1 cellular context compared by ENCODE assay signal in the genomic region with DNA sequence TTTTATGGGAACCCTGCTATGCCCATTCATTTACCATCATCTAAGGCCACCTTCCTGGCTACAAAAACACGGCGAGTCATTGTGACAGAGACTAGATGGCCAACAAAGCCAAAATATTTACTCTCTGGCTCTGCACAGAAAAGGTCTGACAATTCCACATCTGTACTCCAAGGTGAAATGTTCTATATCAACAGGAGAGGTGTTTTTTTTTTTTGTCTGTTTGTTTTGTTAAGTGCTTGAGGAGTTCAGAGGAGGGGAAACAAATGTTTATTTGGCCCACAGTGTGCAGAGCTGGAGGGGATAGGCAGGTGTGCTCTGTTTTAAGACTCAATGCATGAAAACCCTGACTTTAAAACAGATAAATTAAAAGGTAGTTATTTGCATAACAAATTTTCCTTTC.
A peak's percentile ranks its signal among the peaks of the same experiment; 100 is the strongest.
TF ChIP-seq lines count a peak whose summit lies in the region.

No MANE protein-coding gene starts in this region.

TF ChIP-seq in HepG2, 621 proteins besides CTCF, POLR2A, EP300 and RAD21:
- TF ChIP-seq TEAD2 (CRISPR knock-in tag; IDR thresholded peaks at IDR 0.05), result no peak
- peak; percentile 71; the same call in 1 of the 2 replicates for TF ChIP-seq SOX5 (CRISPR knock-in tag; IDR thresholded peaks at IDR 0.05; ENCODE audit: borderline replicate concordance)
- TF ChIP-seq, protein P1, sequence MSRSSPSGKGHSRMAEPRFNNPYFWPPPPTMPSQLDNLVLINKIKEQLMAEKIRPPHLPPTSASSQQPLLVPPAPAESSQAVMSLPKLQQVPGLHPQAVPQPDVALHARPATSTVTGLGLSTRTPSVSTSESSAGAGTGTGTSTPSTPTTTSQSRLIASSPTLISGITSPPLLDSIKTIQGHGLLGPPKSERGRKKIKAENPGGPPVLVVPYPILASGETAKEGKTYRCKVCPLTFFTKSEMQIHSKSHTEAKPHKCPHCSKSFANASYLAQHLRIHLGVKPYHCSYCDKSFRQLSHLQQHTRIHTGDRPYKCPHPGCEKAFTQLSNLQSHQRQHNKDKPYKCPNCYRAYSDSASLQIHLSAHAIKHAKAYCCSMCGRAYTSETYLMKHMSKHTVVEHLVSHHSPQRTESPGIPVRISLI (CRISPR knock-in tag; IDR thresholded peaks at IDR 0.05; ENCODE audit: borderline replicate concordance), result peak; percentile 27; the same call in 1 of the 2 replicates
- TF ChIP-seq RARA (CRISPR knock-in tag; IDR thresholded peaks at IDR 0.05), result 0 out of 2 replicates have a peak, but pooled peaks have one; percentile 24
- TF ChIP-seq, protein P2, sequence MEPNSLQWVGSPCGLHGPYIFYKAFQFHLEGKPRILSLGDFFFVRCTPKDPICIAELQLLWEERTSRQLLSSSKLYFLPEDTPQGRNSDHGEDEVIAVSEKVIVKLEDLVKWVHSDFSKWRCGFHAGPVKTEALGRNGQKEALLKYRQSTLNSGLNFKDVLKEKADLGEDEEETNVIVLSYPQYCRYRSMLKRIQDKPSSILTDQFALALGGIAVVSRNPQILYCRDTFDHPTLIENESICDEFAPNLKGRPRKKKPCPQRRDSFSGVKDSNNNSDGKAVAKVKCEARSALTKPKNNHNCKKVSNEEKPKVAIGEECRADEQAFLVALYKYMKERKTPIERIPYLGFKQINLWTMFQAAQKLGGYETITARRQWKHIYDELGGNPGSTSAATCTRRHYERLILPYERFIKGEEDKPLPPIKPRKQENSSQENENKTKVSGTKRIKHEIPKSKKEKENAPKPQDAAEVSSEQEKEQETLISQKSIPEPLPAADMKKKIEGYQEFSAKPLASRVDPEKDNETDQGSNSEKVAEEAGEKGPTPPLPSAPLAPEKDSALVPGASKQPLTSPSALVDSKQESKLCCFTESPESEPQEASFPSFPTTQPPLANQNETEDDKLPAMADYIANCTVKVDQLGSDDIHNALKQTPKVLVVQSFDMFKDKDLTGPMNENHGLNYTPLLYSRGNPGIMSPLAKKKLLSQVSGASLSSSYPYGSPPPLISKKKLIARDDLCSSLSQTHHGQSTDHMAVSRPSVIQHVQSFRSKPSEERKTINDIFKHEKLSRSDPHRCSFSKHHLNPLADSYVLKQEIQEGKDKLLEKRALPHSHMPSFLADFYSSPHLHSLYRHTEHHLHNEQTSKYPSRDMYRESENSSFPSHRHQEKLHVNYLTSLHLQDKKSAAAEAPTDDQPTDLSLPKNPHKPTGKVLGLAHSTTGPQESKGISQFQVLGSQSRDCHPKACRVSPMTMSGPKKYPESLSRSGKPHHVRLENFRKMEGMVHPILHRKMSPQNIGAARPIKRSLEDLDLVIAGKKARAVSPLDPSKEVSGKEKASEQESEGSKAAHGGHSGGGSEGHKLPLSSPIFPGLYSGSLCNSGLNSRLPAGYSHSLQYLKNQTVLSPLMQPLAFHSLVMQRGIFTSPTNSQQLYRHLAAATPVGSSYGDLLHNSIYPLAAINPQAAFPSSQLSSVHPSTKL (CRISPR knock-in tag; IDR thresholded peaks at IDR 0.05), result peak; percentile 38
- TF ChIP-seq SOX13 (IDR thresholded peaks at IDR 0.05), result no peak
- peak in 1 of 2 experiments; percentile 69; a peak in 2 of 4 replicates for TF ChIP-seq SOX13 (CRISPR knock-in tag; conservative IDR thresholded peaks at IDR 0.05 in 1 of 2, IDR thresholded peaks at IDR 0.05 in 1 of 2)
- TF ChIP-seq FOXA3 (CRISPR knock-in tag; IDR thresholded peaks at IDR 0.05), result peak; percentile 25; the same call in 1 of the 2 replicates
- no peak for TF ChIP-seq SMARCE1 (IDR thresholded peaks at IDR 0.05; ENCODE audit: borderline replicate concordance)
- TF ChIP-seq FOXP1 (IDR thresholded peaks at IDR 0.05), result no peak
- TF ChIP-seq FOXP1 (CRISPR knock-in tag; IDR thresholded peaks at IDR 0.05), result peak; percentile 52; the same call in 1 of the 2 replicates
- no peak for TF ChIP-seq ZNF747 (CRISPR knock-in tag; IDR thresholded peaks at IDR 0.05; ENCODE audit: borderline replicate concordance)
- TF ChIP-seq, protein P3, sequence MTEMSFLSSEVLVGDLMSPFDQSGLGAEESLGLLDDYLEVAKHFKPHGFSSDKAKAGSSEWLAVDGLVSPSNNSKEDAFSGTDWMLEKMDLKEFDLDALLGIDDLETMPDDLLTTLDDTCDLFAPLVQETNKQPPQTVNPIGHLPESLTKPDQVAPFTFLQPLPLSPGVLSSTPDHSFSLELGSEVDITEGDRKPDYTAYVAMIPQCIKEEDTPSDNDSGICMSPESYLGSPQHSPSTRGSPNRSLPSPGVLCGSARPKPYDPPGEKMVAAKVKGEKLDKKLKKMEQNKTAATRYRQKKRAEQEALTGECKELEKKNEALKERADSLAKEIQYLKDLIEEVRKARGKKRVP (CRISPR knock-in tag; IDR thresholded peaks at IDR 0.05), result no peak
- TF ChIP-seq, protein P4, sequence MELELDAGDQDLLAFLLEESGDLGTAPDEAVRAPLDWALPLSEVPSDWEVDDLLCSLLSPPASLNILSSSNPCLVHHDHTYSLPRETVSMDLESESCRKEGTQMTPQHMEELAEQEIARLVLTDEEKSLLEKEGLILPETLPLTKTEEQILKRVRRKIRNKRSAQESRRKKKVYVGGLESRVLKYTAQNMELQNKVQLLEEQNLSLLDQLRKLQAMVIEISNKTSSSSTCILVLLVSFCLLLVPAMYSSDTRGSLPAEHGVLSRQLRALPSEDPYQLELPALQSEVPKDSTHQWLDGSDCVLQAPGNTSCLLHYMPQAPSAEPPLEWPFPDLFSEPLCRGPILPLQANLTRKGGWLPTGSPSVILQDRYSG (CRISPR knock-in tag; IDR thresholded peaks at IDR 0.05), result no peak
- no peak for TF ChIP-seq TSC22D2 (CRISPR knock-in tag; IDR thresholded peaks at IDR 0.05; ENCODE audit: borderline replicate concordance)
- TF ChIP-seq, protein P5, sequence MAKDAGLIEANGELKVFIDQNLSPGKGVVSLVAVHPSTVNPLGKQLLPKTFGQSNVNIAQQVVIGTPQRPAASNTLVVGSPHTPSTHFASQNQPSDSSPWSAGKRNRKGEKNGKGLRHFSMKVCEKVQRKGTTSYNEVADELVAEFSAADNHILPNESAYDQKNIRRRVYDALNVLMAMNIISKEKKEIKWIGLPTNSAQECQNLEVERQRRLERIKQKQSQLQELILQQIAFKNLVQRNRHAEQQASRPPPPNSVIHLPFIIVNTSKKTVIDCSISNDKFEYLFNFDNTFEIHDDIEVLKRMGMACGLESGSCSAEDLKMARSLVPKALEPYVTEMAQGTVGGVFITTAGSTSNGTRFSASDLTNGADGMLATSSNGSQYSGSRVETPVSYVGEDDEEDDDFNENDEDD (CRISPR knock-in tag; IDR thresholded peaks at IDR 0.05; ENCODE audit: borderline replicate concordance), result no peak
- no peak for TF ChIP-seq ZNF556 (CRISPR knock-in tag; IDR thresholded peaks at IDR 0.05; ENCODE audit: borderline replicate concordance)
- TF ChIP-seq, protein P6, sequence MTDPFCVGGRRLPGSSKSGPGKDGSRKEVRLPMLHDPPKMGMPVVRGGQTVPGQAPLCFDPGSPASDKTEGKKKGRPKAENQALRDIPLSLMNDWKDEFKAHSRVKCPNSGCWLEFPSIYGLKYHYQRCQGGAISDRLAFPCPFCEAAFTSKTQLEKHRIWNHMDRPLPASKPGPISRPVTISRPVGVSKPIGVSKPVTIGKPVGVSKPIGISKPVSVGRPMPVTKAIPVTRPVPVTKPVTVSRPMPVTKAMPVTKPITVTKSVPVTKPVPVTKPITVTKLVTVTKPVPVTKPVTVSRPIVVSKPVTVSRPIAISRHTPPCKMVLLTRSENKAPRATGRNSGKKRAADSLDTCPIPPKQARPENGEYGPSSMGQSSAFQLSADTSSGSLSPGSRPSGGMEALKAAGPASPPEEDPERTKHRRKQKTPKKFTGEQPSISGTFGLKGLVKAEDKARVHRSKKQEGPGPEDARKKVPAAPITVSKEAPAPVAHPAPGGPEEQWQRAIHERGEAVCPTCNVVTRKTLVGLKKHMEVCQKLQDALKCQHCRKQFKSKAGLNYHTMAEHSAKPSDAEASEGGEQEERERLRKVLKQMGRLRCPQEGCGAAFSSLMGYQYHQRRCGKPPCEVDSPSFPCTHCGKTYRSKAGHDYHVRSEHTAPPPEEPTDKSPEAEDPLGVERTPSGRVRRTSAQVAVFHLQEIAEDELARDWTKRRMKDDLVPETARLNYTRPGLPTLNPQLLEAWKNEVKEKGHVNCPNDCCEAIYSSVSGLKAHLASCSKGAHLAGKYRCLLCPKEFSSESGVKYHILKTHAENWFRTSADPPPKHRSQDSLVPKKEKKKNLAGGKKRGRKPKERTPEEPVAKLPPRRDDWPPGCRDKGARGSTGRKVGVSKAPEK (CRISPR knock-in tag; IDR thresholded peaks at IDR 0.05; ENCODE audit: borderline replicate concordance), result no peak
- TF ChIP-seq NCOA2 (CRISPR knock-in tag; IDR thresholded peaks at IDR 0.05), result peak; percentile 46; the same call in 1 of the 2 replicates
